Comparison of ENCODE assay signal across 8 cellular contexts in the genomic region with DNA sequence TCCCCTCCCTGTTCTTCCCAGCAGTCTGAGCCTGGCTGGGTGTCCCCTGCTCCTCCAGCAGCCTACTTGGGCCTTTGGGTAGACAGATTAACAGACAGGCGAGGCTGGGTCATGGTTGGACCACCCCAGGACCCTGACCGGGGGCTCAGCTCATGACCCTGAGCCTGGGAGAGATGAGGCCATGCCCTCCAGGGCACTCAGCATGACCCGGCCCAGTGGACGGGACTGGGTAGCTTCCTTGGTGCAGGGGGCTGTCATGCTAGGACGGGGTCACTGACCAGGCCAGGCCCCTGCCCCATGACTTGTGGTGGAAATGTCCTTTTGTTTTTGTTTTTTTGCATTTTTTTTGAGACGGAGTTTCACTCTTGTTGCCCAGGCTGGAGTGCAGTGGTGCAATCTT. TPM values are rescaled to one million over a fixed set of nuclear protein-coding genes. Genes with fewer than 3 reads are reported as not detected.
DNase-seq lines count a peak whose midpoint lies in the region; ATAC-seq, FAIRE-seq and TF ChIP-seq lines count a peak whose summit lies in the region.
"Not testable (repeated sequence)": the region's sequence is repeated elsewhere in the genome, so short reads cannot be mapped to it uniquely, and the experiment has no call there.

No MANE protein-coding gene starts in this region.

- peaks cover 12% of the 10 kb centered on the region for H3K79me2 ChIP-seq in MM.1S (ENCODE audit: low read length)

- TF ChIP-seq RAD21 in A549 (conservative IDR thresholded peaks at IDR 0.05 in 1 of 2, IDR thresholded peaks at IDR 0.05 in 1 of 2), result not testable (repeated sequence)

- POLR2A ChIA-PET in A549 (lab: Yijun Ruan, JAX); activated CD4-positive, alpha-beta T cell treated with anti-CD3 and anti-CD28 coated beads, Interleukin-2, amount 10 ng/mL, durations not matched to agents 7 days and 5 days (lab: Charles Lee): not testable (repeated sequence)

- not testable (repeated sequence) for H3K9me3 Mint-ChIP-seq in activated CD4-positive, alpha-beta T cell treated with anti-CD3 and anti-CD28 coated beads, Interleukin-2, amount 10 ng/mL, durations not matched to agents 7 days and 5 days; activated T-helper 1 cell treated with anti-CD3 and anti-CD28 coated beads, Interleukin-12 subunit alpha, Interleukin-12 subunit beta, Interleukin-2, Interleukin-4 antibody, amounts not matched to agents 30 ng/mL and 10 ng/mL and 1 ng/mL, durations not matched to agents 14 hours and 24 hours and 36 hours; activated naive CD8-positive, alpha-beta T cell treated with anti-CD3 and anti-CD28 coated beads, Interleukin-2, amount 50 U/mL, for 24 hours

- not testable (repeated sequence) for H3K36me3 Mint-ChIP-seq in activated CD4-positive, alpha-beta T cell treated with anti-CD3 and anti-CD28 coated beads, Interleukin-2, amount 10 ng/mL, durations not matched to agents 7 days and 5 days (ENCODE audit: low read depth); activated T-helper 1 cell treated with anti-CD3 and anti-CD28 coated beads, Interleukin-12 subunit alpha, Interleukin-12 subunit beta, Interleukin-2, Interleukin-4 antibody, amounts not matched to agents 30 ng/mL and 10 ng/mL and 1 ng/mL, durations not matched to agents 14 hours and 24 hours and 36 hours (ENCODE audit: low read depth); activated naive CD8-positive, alpha-beta T cell treated with anti-CD3 and anti-CD28 coated beads, Interleukin-2, amount 50 U/mL, for 24 hours (ENCODE audit: low read depth)

- not testable (repeated sequence) for H3F3A ChIP-seq in MM.1S (ENCODE audit: insufficient read depth, low read length)

- FAIRE-seq in A549 (lab: Jason Lieb, UNC), result not testable (repeated sequence)

- not testable (repeated sequence) for TF ChIP-seq POLR2A in A549 (IDR thresholded peaks at IDR 0.05; ENCODE audit: low read length); spleen (IDR thresholded peaks at IDR 0.05)

- not testable (repeated sequence) for TF ChIP-seq CTCF in A549 (IDR thresholded peaks at IDR 0.05); GM12864 (IDR thresholded peaks at IDR 0.05; ENCODE audit: low read depth, low read length, missing control alignments); MM.1S (IDR thresholded peaks at IDR 0.05; ENCODE audit: low read length); spleen (IDR thresholded peaks at IDR 0.05 in 8 of 11, conservative IDR thresholded peaks at IDR 0.05 in 3 of 11)

- intact Hi-C loops in activated T-helper 1 cell treated with anti-CD3 and anti-CD28 coated beads, Interleukin-12 subunit alpha, Interleukin-12 subunit beta, Interleukin-2, Interleukin-4 antibody, amounts not matched to agents 30 ng/mL and 10 ng/mL and 1 ng/mL, durations not matched to agents 14 hours and 24 hours and 36 hours (cut with micrococcal nuclease); spleen (cut with DNase I; ENCODE audit: low total_unique reads): not testable (repeated sequence)

- not testable (repeated sequence) for H3K9me3 ChIP-seq in A549; MM.1S (replicated peaks; ENCODE audit: insufficient read depth, low read length); spleen

- H4K20me1 ChIP-seq in MM.1S (ENCODE audit: insufficient read depth, low read length), result not testable (repeated sequence)

- H3K27me3 Mint-ChIP-seq in activated CD4-positive, alpha-beta T cell treated with anti-CD3 and anti-CD28 coated beads, Interleukin-2, amount 10 ng/mL, durations not matched to agents 7 days and 5 days; activated T-helper 1 cell treated with anti-CD3 and anti-CD28 coated beads, Interleukin-12 subunit alpha, Interleukin-12 subunit beta, Interleukin-2, Interleukin-4 antibody, amounts not matched to agents 30 ng/mL and 10 ng/mL and 1 ng/mL, durations not matched to agents 14 hours and 24 hours and 36 hours (ENCODE audit: insufficient read depth); activated naive CD8-positive, alpha-beta T cell treated with anti-CD3 and anti-CD28 coated beads, Interleukin-2, amount 50 U/mL, for 24 hours: not testable (repeated sequence)

- 44% methylated on average over 5 of the region's 6 CpGs for WGBS in A549 (ENCODE audit: missing lambda C conversion rate)
- WGBS in spleen, 5 donors, result 80 to 91% (median 84%) methylated on average over 4 to 6 of the region's 6 CpGs

- CTCF ChIA-PET in A549 (lab: Yijun Ruan, JAX), result not testable (repeated sequence)
- CTCF ChIA-PET in activated CD4-positive, alpha-beta T cell treated with anti-CD3 and anti-CD28 coated beads, Interleukin-2, amount 10 ng/mL, durations not matched to agents 7 days and 5 days (lab: Charles Lee), result interaction anchor here (0.6 kb wide), 1 partner anchor 447 kb away, joined by 3 read pairs; no protein-coding TSS in a partner anchor

- ATAC-seq in A549 (peak in 1 of 2 experiments; percentile 5; a peak in 1 of 6 replicates), esophagus mucosa (peak; percentile 27)
- ATAC-seq in activated naive CD8-positive, alpha-beta T cell treated with anti-CD3 and anti-CD28 coated beads, Interleukin-2, amount 50 U/mL, for 24 hours, result not testable (repeated sequence)

- H3K27ac ChIP-seq in A549 (peak overlapping the region; percentile 90 to 98), spleen (peak overlapping the region in 4 of 8 donors; percentile 63 to 85 (median 74))
- not testable (repeated sequence) for H3K27ac ChIP-seq in MM.1S (ENCODE audit: low read length)

- H3K27ac Mint-ChIP-seq in activated CD4-positive, alpha-beta T cell treated with anti-CD3 and anti-CD28 coated beads, Interleukin-2, amount 10 ng/mL, durations not matched to agents 7 days and 5 days, result peak overlapping the region; percentile 97
- H3K27ac Mint-ChIP-seq in activated T-helper 1 cell treated with anti-CD3 and anti-CD28 coated beads, Interleukin-12 subunit alpha, Interleukin-12 subunit beta, Interleukin-2, Interleukin-4 antibody, amounts not matched to agents 30 ng/mL and 10 ng/mL and 1 ng/mL, durations not matched to agents 14 hours and 24 hours and 36 hours, result peak overlapping the region; percentile 100
- H3K27ac Mint-ChIP-seq in activated naive CD8-positive, alpha-beta T cell treated with anti-CD3 and anti-CD28 coated beads, Interleukin-2, amount 50 U/mL, for 24 hours, result not testable (repeated sequence)

- H3K9me2 ChIP-seq in MM.1S (replicated peaks; ENCODE audit: insufficient read depth, low read length), result not testable (repeated sequence)

- H3K4me3 Mint-ChIP-seq in activated CD4-positive, alpha-beta T cell treated with anti-CD3 and anti-CD28 coated beads, Interleukin-2, amount 10 ng/mL, durations not matched to agents 7 days and 5 days, result peak overlapping the region; percentile 89
- peak overlapping the region; percentile 92 for H3K4me3 Mint-ChIP-seq in activated T-helper 1 cell treated with anti-CD3 and anti-CD28 coated beads, Interleukin-12 subunit alpha, Interleukin-12 subunit beta, Interleukin-2, Interleukin-4 antibody, amounts not matched to agents 30 ng/mL and 10 ng/mL and 1 ng/mL, durations not matched to agents 14 hours and 24 hours and 36 hours
- peak overlapping the region; percentile 88 for H3K4me3 Mint-ChIP-seq in activated naive CD8-positive, alpha-beta T cell treated with anti-CD3 and anti-CD28 coated beads, Interleukin-2, amount 50 U/mL, for 24 hours

- peaks cover 35% of the 10 kb centered on the region for H3K4me1 Mint-ChIP-seq in activated CD4-positive, alpha-beta T cell treated with anti-CD3 and anti-CD28 coated beads, Interleukin-2, amount 10 ng/mL, durations not matched to agents 7 days and 5 days
- H3K4me1 Mint-ChIP-seq in activated T-helper 1 cell treated with anti-CD3 and anti-CD28 coated beads, Interleukin-12 subunit alpha, Interleukin-12 subunit beta, Interleukin-2, Interleukin-4 antibody, amounts not matched to agents 30 ng/mL and 10 ng/mL and 1 ng/mL, durations not matched to agents 14 hours and 24 hours and 36 hours (ENCODE audit: low read depth), result peaks cover 33% of the 10 kb centered on the region
- peaks cover 23% of the 10 kb centered on the region for H3K4me1 Mint-ChIP-seq in activated naive CD8-positive, alpha-beta T cell treated with anti-CD3 and anti-CD28 coated beads, Interleukin-2, amount 50 U/mL, for 24 hours

- H3K9ac ChIP-seq in MM.1S (ENCODE audit: low read length), result peak overlapping the region; percentile 81; the same call in 1 of the 2 replicates

- not testable (repeated sequence) for TF ChIP-seq EP300 in A549 (IDR thresholded peaks at IDR 0.05)

- not testable (repeated sequence) for H3K27me3 ChIP-seq in MM.1S (replicated peaks; ENCODE audit: insufficient read depth, low read length); spleen (replicated peaks in 1 of 7)

- H3K4me3 ChIP-seq in A549 (peak overlapping the region; percentile 51), GM12864 (ENCODE audit: low read depth, low read length) (peak overlapping the region; percentile 64), MM.1S (ENCODE audit: low read length) (peak overlapping the region; percentile 67), spleen (peak overlapping the region in 2 of 8 donors; percentile 26 to 60)

- H3K4me2 ChIP-seq in A549 (peak overlapping the region; percentile 89), MM.1S (ENCODE audit: low read depth, low read length) (peak overlapping the region; percentile 69; the same call in 1 of the 2 replicates)

- not testable (repeated sequence) for H2AFZ ChIP-seq in MM.1S (ENCODE audit: low read length)

- H3K4me1 ChIP-seq in A549 (peaks cover 16% of the 10 kb centered on the region), spleen (peaks cover 0 to 27% (median 15%) of the 10 kb centered on the region in 6 donors)
- not testable (repeated sequence) for H3K4me1 ChIP-seq in MM.1S (ENCODE audit: low read length)

- not testable (repeated sequence) for H3K36me3 ChIP-seq in MM.1S (replicated peaks; ENCODE audit: insufficient read depth, low read length); spleen

- not testable (repeated sequence) for DNase-seq in A549 (ENCODE audit: low read depth in 1 of 2, low spot score in 1 of 2); GM12864 (ENCODE audit: low read depth); MM.1S; activated CD4-positive, alpha-beta T cell treated with anti-CD3 and anti-CD28 coated beads, Interleukin-2, amount 10 ng/mL, durations not matched to agents 7 days and 5 days; activated T-helper 1 cell treated with anti-CD3 and anti-CD28 coated beads, Interleukin-12 subunit alpha, Interleukin-12 subunit beta, Interleukin-2, Interleukin-4 antibody, amounts not matched to agents 30 ng/mL and 10 ng/mL and 1 ng/mL, durations not matched to agents 14 hours and 24 hours and 36 hours (ENCODE audit: low spot score); activated naive CD8-positive, alpha-beta T cell treated with anti-CD3 and anti-CD28 coated beads, Interleukin-2, amount 50 U/mL, for 24 hours
- peak; percentile 47 for DNase-seq in spleen

RNA-seq across cellular contexts. Expression of a gene that starts 5.3 kb away (rescaled TPM):
- polyA plus RNA-seq in A549 (2011; rRNA removed) (50.1 and 51.5 TPM in 2 replicates), A549 (2017; fragmentation: RNase III; extraction: RNeasy Plus Mini Kit Qiagen cat#74134 plus additional on column Dnase treatment) (102 to 125 TPM (median 118 TPM) in 3 replicates), spleen (10 to 100 TPM; 10.9 to 27.2 (median 15.1) TPM)
- 89.3 and 113 TPM in 2 replicates for polyA plus RNA-seq in A549 (2012; cell fraction: cytosol; rRNA removed)
- polyA plus RNA-seq in A549 (2012; cell fraction: nucleus; rRNA removed), result 325 and 377 TPM in 2 replicates
- 43.4 and 61.4 TPM in 2 replicates for polyA minus RNA-seq in A549 (2011; rRNA and poly(A)+ RNA removed)
- total RNA-seq in activated CD4-positive, alpha-beta T cell treated with anti-CD3 and anti-CD28 coated beads, Interleukin-2, amount 10 ng/mL, durations not matched to agents 7 days and 5 days, result 10 to 100 TPM; 44.6 to 48.1 TPM
- 52.6 and 61.0 TPM in 2 replicates for total RNA-seq in activated T-helper 1 cell treated with anti-CD3 and anti-CD28 coated beads, Interleukin-12 subunit alpha, Interleukin-12 subunit beta, Interleukin-2, Interleukin-4 antibody, amounts not matched to agents 30 ng/mL and 10 ng/mL and 1 ng/mL, durations not matched to agents 14 hours and 24 hours and 36 hours
- total RNA-seq in esophagus mucosa (2.9 TPM), spleen (10 to 100 TPM; 11.3 to 22.9 (median 18.4) TPM)

RNA-seq across cellular contexts. Expression of a gene that starts 15.5 kb away (rescaled TPM):
- polyA plus RNA-seq in A549 (2011; rRNA removed) (5.3 and 6.2 TPM in 2 replicates), A549 (2017; fragmentation: RNase III; extraction: RNeasy Plus Mini Kit Qiagen cat#74134 plus additional on column Dnase treatment) (5.5 to 8.3 TPM (median 7.1 TPM) in 3 replicates), spleen (1 to 10 TPM; 3.4 to 6.7 (median 6.4) TPM)
- polyA plus RNA-seq in A549 (2012; cell fraction: cytosol; rRNA removed), result 9.7 and 13.7 TPM in 2 replicates
- 40.9 and 50.7 TPM in 2 replicates for polyA plus RNA-seq in A549 (2012; cell fraction: nucleus; rRNA removed)
- 5.1 and 7.3 TPM in 2 replicates for polyA minus RNA-seq in A549 (2011; rRNA and poly(A)+ RNA removed)
- 1 to 10 TPM in 1 of 2 experiments, under 1 TPM in 1; 0.64 to 1.0 TPM for total RNA-seq in activated CD4-positive, alpha-beta T cell treated with anti-CD3 and anti-CD28 coated beads, Interleukin-2, amount 10 ng/mL, durations not matched to agents 7 days and 5 days
- total RNA-seq in activated T-helper 1 cell treated with anti-CD3 and anti-CD28 coated beads, Interleukin-12 subunit alpha, Interleukin-12 subunit beta, Interleukin-2, Interleukin-4 antibody, amounts not matched to agents 30 ng/mL and 10 ng/mL and 1 ng/mL, durations not matched to agents 14 hours and 24 hours and 36 hours, result 2.4 and 2.8 TPM in 2 replicates
- total RNA-seq in esophagus mucosa (5.0 TPM), spleen (1 to 10 TPM; 2.9 to 6.6 (median 5.3) TPM)

RNA-seq across cellular contexts. Expression of a gene that starts 52.5 kb away (rescaled TPM):
- polyA plus RNA-seq in A549 (2011; rRNA removed) (157 and 212 TPM in 2 replicates), A549 (2017; fragmentation: RNase III; extraction: RNeasy Plus Mini Kit Qiagen cat#74134 plus additional on column Dnase treatment) (334 to 372 TPM (median 344 TPM) in 3 replicates), spleen (100 to 1,000 TPM in 2 of 3 donors, 10 to 100 TPM in 1; 89.8 to 113 (median 113) TPM)
- 193 and 202 TPM in 2 replicates for polyA plus RNA-seq in A549 (2012; cell fraction: cytosol; rRNA removed)
- 86.5 and 137 TPM in 2 replicates for polyA plus RNA-seq in A549 (2012; cell fraction: nucleus; rRNA removed)
- polyA minus RNA-seq in A549 (2011; rRNA and poly(A)+ RNA removed), result 123 and 187 TPM in 2 replicates
- total RNA-seq in activated CD4-positive, alpha-beta T cell treated with anti-CD3 and anti-CD28 coated beads, Interleukin-2, amount 10 ng/mL, durations not matched to agents 7 days and 5 days, result 100 to 1,000 TPM; 120 to 139 TPM
- 155 and 158 TPM in 2 replicates for total RNA-seq in activated T-helper 1 cell treated with anti-CD3 and anti-CD28 coated beads, Interleukin-12 subunit alpha, Interleukin-12 subunit beta, Interleukin-2, Interleukin-4 antibody, amounts not matched to agents 30 ng/mL and 10 ng/mL and 1 ng/mL, durations not matched to agents 14 hours and 24 hours and 36 hours
- total RNA-seq in esophagus mucosa (72.7 TPM), spleen (100 to 1,000 TPM in 2 of 7 donors, 10 to 100 TPM in 5; 52.0 to 142 (median 66.3) TPM)

RNA-seq across cellular contexts. Expression of a gene that starts 53.4 kb away (rescaled TPM):
- polyA plus RNA-seq in A549 (2011; rRNA removed), result 37.1 and 48.2 TPM in 2 replicates
- 61.5 and 76.8 TPM in 2 replicates for polyA plus RNA-seq in A549 (2012; cell fraction: cytosol; rRNA removed)
- polyA plus RNA-seq in A549 (2012; cell fraction: nucleus; rRNA removed), result 61.6 and 75.0 TPM in 2 replicates
- polyA plus RNA-seq in A549 (2017; fragmentation: RNase III; extraction: RNeasy Plus Mini Kit Qiagen cat#74134 plus additional on column Dnase treatment), result 37.7 to 43.8 TPM (median 43.5 TPM) in 3 replicates
- polyA minus RNA-seq in A549 (2011; rRNA and poly(A)+ RNA removed), result 78.9 and 81.9 TPM in 2 replicates
- 100 to 1,000 TPM; 123 to 137 TPM for total RNA-seq in activated CD4-positive, alpha-beta T cell treated with anti-CD3 and anti-CD28 coated beads, Interleukin-2, amount 10 ng/mL, durations not matched to agents 7 days and 5 days
- total RNA-seq in activated T-helper 1 cell treated with anti-CD3 and anti-CD28 coated beads, Interleukin-12 subunit alpha, Interleukin-12 subunit beta, Interleukin-2, Interleukin-4 antibody, amounts not matched to agents 30 ng/mL and 10 ng/mL and 1 ng/mL, durations not matched to agents 14 hours and 24 hours and 36 hours, result 117 and 123 TPM in 2 replicates
- total RNA-seq in esophagus mucosa, result 50.1 TPM
- 100 to 1,000 TPM in 5 of 7 donors, 10 to 100 TPM in 2; 85.4 to 162 (median 112) TPM for total RNA-seq in spleen
- 100 to 1,000 TPM in 2 of 3 donors, 10 to 100 TPM in 1; 82.6 to 108 (median 105) TPM for polyA plus RNA-seq in spleen
